In genomic region chr9:87013490-87013889, GRCh38 we compare ENCODE assay signal across 33 cellular contexts.
"Had no signal": no experiment of that assay in that cellular context is flagged by ENCODE, and none has a peak within 500 bp of the region (broad histone marks: within the 10 kb centered on the region; RNA-seq: fewer than 3 reads in every experiment).

No MANE protein-coding gene starts in this region.

- H3K9me3 ChIP-seq: adrenal gland, ascending aorta, body of pancreas, breast epithelium had no signal

- H3K27me3 ChIP-seq: adrenal gland, ascending aorta, body of pancreas, brain microvascular endothelial cell, breast epithelium, cardiac muscle cell had no signal

- H3K4me3 ChIP-seq: adrenal gland, ascending aorta, body of pancreas, breast epithelium, cardiac muscle cell had no signal

- H3K36me3 ChIP-seq: adrenal gland, ascending aorta, brain microvascular endothelial cell, breast epithelium, cardiac muscle cell had no signal

- ATAC-seq: activated naive CD4-positive, alpha-beta T cell treated with anti-CD3 and anti-CD28 coated beads, Interleukin-2, amount 50 U/mL, for 72 hours; activated naive CD8-positive, alpha-beta T cell treated with anti-CD3 and anti-CD28 coated beads, Interleukin-2, amount 50 U/mL, for 24 hours; activated T-cell treated with anti-CD3 and anti-CD28 coated beads, Interleukin-2, amount 50 U/mL, for 4 hours; activated T-cell treated with anti-CD3 and anti-CD28 coated beads, Interleukin-2, amount 50 U/mL, for 72 hours; activated T-helper 17 cell treated with anti-CD3 and anti-CD28 coated beads, Interleukin-2, amount 50 U/mL, for 72 hours; body of pancreas had no signal

- H3K27ac ChIP-seq: adrenal gland, ascending aorta, body of pancreas, brain microvascular endothelial cell, breast epithelium, cardiac muscle cell had no signal

- FAIRE-seq: astrocyte, bronchial epithelial cell had no signal

- DNase-seq: activated effector memory CD4-positive, alpha-beta T cell treated with anti-CD3 and anti-CD28 coated beads, Interleukin-2, amount 50 U/mL, for 16 hours; activated effector memory CD4-positive, alpha-beta T cell treated with Interleukin-2 at 50 U/mL for 16 hours; activated gamma-delta T cell; activated gamma-delta T cell treated with Interleukin-2 at 50 U/mL for 16 hours; activated naive CD4-positive, alpha-beta T cell; activated naive CD4-positive, alpha-beta T cell treated with anti-CD3 and anti-CD28 coated beads for 36 hours; activated naive CD4-positive, alpha-beta T cell treated with anti-CD3 and anti-CD28 coated beads, Interleukin-2, amount 10 ng/mL, durations not matched to agents 7 days and 5 days; activated naive CD4-positive, alpha-beta T cell treated with anti-CD3 and anti-CD28 coated beads, Interleukin-2, amount 50 U/mL, for 16 hours; activated naive CD4-positive, alpha-beta T cell treated with Interleukin-2 at 50 U/mL for 16 hours; activated naive CD8-positive, alpha-beta T cell treated with anti-CD3 and anti-CD28 coated beads for 36 hours; activated naive CD8-positive, alpha-beta T cell treated with anti-CD3 and anti-CD28 coated beads, Interleukin-2, amount 10 ng/mL, durations not matched to agents 7 days and 5 days; activated naive CD8-positive, alpha-beta T cell treated with anti-CD3 and anti-CD28 coated beads, Interleukin-2, amount 50 U/mL, for 24 hours; activated T-cell treated with anti-CD3 and anti-CD28 coated beads, Interleukin-2, amount 50 U/mL, for 1 hour; activated T-cell treated with anti-CD3 and anti-CD28 coated beads, Interleukin-2, amount 50 U/mL, for 24 hours; activated T-cell treated with anti-CD3 and anti-CD28 coated beads, Interleukin-2, amount 50 U/mL, for 4 hours; activated T-cell treated with anti-CD3 and anti-CD28 coated beads, Interleukin-2, amount 50 U/mL, for 48 hours; activated T-cell treated with anti-CD3 and anti-CD28 coated beads, Interleukin-2, amount 50 U/mL, for 72 hours; adrenal gland; amniotic stem cell; amygdala; anterior cingulate cortex; body of pancreas; brain microvascular endothelial cell; caudate nucleus; central memory CD4-positive, alpha-beta T cell; cerebellar nuclear complex had no signal

- H3K4me1 ChIP-seq: adrenal gland, ascending aorta, body of pancreas, breast epithelium had no signal
